1 cellular context compared by ENCODE assay signal in genomic region chr19:38602856-38603255, GRCh38. TPM values are rescaled to one million over a fixed set of nuclear protein-coding genes. Genes with fewer than 3 reads are reported as not detected.
"Had no signal": no experiment of that assay in that cellular context is flagged by ENCODE, and none has a peak within 500 bp of the region (broad histone marks: within the 10 kb centered on the region; RNA-seq: fewer than 3 reads in every experiment).

No MANE protein-coding gene starts in this region.

RNA-seq across cellular contexts. Expression of gene MAP4K1, which starts 14.9 kb away (rescaled TPM):
- total RNA-seq: lung microvascular endothelial cell had no signal
